In genomic region chr2:73176205-73176880, GRCh38 we compare ENCODE assay signal across 1 cellular context.
A peak's percentile ranks its signal among the peaks of the same experiment; 100 is the strongest.
TF ChIP-seq lines count a peak whose summit lies in the region.

No MANE protein-coding gene starts in this region.

TF ChIP-seq in H1, 55 proteins besides CTCF, POLR2A, EP300 and RAD21:
- TF ChIP-seq CBX5 (IDR thresholded peaks at IDR 0.05; ENCODE audit: low read depth, low read length) (no peak), SUZ12 (IDR thresholded peaks at IDR 0.05; ENCODE audit: low read length) (peak; percentile 77), ATF2 (IDR thresholded peaks at IDR 0.05; ENCODE audit: low read length) (no peak), EZH2 (IDR thresholded peaks at IDR 0.05; ENCODE audit: low read depth, low read length, severe bottlenecking) (peak; percentile 68), PHF8 (conservative IDR thresholded peaks at IDR 0.05; ENCODE audit: low read depth, low read length) (no peak), FOSL1 (IDR thresholded peaks at IDR 0.05; ENCODE audit: insufficient read depth, low read depth, low read length) (no peak)
TF ChIP-seq in H1: peak in this region for 2.
